ENCODE assay signal across 1 cellular context in genomic region chr16:89921699-89922476, GRCh38.
A peak's percentile ranks its signal among the peaks of the same experiment; 100 is the strongest.
TF ChIP-seq lines count a peak whose summit lies in the region.

No MANE protein-coding gene starts in this region.

TF ChIP-seq in HepG2, 621 proteins besides CTCF, POLR2A, EP300 and RAD21 (continued from another document and continues in another):
- TF ChIP-seq, protein P1, sequence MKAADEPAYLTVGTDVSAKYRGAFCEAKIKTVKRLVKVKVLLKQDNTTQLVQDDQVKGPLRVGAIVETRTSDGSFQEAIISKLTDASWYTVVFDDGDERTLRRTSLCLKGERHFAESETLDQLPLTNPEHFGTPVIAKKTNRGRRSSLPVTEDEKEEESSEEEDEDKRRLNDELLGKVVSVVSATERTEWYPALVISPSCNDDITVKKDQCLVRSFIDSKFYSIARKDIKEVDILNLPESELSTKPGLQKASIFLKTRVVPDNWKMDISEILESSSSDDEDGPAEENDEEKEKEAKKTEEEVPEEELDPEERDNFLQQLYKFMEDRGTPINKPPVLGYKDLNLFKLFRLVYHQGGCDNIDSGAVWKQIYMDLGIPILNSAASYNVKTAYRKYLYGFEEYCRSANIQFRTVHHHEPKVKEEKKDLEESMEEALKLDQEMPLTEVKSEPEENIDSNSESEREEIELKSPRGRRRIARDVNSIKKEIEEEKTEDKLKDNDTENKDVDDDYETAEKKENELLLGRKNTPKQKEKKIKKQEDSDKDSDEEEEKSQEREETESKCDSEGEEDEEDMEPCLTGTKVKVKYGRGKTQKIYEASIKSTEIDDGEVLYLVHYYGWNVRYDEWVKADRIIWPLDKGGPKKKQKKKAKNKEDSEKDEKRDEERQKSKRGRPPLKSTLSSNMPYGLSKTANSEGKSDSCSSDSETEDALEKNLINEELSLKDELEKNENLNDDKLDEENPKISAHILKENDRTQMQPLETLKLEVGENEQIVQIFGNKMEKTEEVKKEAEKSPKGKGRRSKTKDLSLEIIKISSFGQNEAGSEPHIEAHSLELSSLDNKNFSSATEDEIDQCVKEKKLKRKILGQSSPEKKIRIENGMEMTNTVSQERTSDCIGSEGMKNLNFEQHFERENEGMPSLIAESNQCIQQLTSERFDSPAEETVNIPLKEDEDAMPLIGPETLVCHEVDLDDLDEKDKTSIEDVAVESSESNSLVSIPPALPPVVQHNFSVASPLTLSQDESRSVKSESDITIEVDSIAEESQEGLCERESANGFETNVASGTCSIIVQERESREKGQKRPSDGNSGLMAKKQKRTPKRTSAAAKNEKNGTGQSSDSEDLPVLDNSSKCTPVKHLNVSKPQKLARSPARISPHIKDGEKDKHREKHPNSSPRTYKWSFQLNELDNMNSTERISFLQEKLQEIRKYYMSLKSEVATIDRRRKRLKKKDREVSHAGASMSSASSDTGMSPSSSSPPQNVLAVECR (CRISPR knock-in tag; IDR thresholded peaks at IDR 0.05; ENCODE audit: borderline replicate concordance): peak; percentile 81
- no peak for TF ChIP-seq ATM (IDR thresholded peaks at IDR 0.05; ENCODE audit: borderline replicate concordance)
- TF ChIP-seq RXRA (CRISPR knock-in tag; IDR thresholded peaks at IDR 0.05): peak; percentile 56
- TF ChIP-seq FOXA3 (CRISPR knock-in tag; IDR thresholded peaks at IDR 0.05): peak; percentile 68
- TF ChIP-seq, protein P2, sequence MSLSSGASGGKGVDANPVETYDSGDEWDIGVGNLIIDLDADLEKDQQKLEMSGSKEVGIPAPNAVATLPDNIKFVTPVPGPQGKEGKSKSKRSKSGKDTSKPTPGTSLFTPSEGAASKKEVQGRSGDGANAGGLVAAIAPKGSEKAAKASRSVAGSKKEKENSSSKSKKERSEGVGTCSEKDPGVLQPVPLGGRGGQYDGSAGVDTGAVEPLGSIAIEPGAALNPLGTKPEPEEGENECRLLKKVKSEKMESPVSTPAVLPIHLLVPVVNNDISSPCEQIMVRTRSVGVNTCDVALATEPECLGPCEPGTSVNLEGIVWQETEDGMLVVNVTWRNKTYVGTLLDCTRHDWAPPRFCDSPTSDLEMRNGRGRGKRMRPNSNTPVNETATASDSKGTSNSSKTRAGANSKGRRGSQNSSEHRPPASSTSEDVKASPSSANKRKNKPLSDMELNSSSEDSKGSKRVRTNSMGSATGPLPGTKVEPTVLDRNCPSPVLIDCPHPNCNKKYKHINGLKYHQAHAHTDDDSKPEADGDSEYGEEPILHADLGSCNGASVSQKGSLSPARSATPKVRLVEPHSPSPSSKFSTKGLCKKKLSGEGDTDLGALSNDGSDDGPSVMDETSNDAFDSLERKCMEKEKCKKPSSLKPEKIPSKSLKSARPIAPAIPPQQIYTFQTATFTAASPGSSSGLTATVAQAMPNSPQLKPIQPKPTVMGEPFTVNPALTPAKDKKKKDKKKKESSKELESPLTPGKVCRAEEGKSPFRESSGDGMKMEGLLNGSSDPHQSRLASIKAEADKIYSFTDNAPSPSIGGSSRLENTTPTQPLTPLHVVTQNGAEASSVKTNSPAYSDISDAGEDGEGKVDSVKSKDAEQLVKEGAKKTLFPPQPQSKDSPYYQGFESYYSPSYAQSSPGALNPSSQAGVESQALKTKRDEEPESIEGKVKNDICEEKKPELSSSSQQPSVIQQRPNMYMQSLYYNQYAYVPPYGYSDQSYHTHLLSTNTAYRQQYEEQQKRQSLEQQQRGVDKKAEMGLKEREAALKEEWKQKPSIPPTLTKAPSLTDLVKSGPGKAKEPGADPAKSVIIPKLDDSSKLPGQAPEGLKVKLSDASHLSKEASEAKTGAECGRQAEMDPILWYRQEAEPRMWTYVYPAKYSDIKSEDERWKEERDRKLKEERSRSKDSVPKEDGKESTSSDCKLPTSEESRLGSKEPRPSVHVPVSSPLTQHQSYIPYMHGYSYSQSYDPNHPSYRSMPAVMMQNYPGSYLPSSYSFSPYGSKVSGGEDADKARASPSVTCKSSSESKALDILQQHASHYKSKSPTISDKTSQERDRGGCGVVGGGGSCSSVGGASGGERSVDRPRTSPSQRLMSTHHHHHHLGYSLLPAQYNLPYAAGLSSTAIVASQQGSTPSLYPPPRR (CRISPR knock-in tag; IDR thresholded peaks at IDR 0.05; ENCODE audit: borderline replicate concordance): no peak; the same call in 1 of the 2 replicates
- no peak for TF ChIP-seq KDM5B (CRISPR knock-in tag; IDR thresholded peaks at IDR 0.05; ENCODE audit: borderline replicate concordance)
- no peak for TF ChIP-seq ZBTB21 (CRISPR knock-in tag; IDR thresholded peaks at IDR 0.05)
- TF ChIP-seq ZNF776 (CRISPR knock-in tag; IDR thresholded peaks at IDR 0.05): 0 out of 2 replicates have a peak, but pooled peaks have one; percentile 8
- peak; percentile 94; the same call in 1 of the 2 replicates for TF ChIP-seq ZNF224 (CRISPR knock-in tag; IDR thresholded peaks at IDR 0.05)
- TF ChIP-seq ADNP (CRISPR knock-in tag; IDR thresholded peaks at IDR 0.05): no peak
- no peak for TF ChIP-seq SRF (IDR thresholded peaks at IDR 0.05; ENCODE audit: low read depth, low read length)
- TF ChIP-seq ATF6 (CRISPR knock-in tag; conservative IDR thresholded peaks at IDR 0.05): no peak
- no peak for TF ChIP-seq ZNF354B (CRISPR knock-in tag; IDR thresholded peaks at IDR 0.05)
- TF ChIP-seq ZNF367 (CRISPR knock-in tag; IDR thresholded peaks at IDR 0.05; ENCODE audit: borderline replicate concordance): no peak
- no peak for TF ChIP-seq ETV6 (CRISPR knock-in tag; conservative IDR thresholded peaks at IDR 0.05)
- TF ChIP-seq GPN1 (CRISPR knock-in tag; IDR thresholded peaks at IDR 0.05; ENCODE audit: borderline replicate concordance): 0 out of 2 replicates have a peak, but pooled peaks have one; percentile 23
- no peak for TF ChIP-seq ZSCAN12 (CRISPR knock-in tag; IDR thresholded peaks at IDR 0.05)
- no peak for TF ChIP-seq NR3C1 (CRISPR knock-in tag; IDR thresholded peaks at IDR 0.05)
- TF ChIP-seq ISX (CRISPR knock-in tag; conservative IDR thresholded peaks at IDR 0.05): no peak
- TF ChIP-seq, protein P3, sequence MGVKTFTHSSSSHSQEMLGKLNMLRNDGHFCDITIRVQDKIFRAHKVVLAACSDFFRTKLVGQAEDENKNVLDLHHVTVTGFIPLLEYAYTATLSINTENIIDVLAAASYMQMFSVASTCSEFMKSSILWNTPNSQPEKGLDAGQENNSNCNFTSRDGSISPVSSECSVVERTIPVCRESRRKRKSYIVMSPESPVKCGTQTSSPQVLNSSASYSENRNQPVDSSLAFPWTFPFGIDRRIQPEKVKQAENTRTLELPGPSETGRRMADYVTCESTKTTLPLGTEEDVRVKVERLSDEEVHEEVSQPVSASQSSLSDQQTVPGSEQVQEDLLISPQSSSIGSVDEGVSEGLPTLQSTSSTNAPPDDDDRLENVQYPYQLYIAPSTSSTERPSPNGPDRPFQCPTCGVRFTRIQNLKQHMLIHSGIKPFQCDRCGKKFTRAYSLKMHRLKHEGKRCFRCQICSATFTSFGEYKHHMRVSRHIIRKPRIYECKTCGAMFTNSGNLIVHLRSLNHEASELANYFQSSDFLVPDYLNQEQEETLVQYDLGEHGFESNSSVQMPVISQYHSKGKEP (CRISPR knock-in tag; IDR thresholded peaks at IDR 0.05): no peak
- 0 out of 2 replicates have a peak, but pooled peaks have one; percentile 32 for TF ChIP-seq ZNF264 (CRISPR knock-in tag; IDR thresholded peaks at IDR 0.05)
- no peak for TF ChIP-seq ASH2L (IDR thresholded peaks at IDR 0.05; ENCODE audit: insufficient read length, low read depth, low read length)
- peak; percentile 76 for TF ChIP-seq ZBTB7A (CRISPR knock-in tag; IDR thresholded peaks at IDR 0.05)
- peak; percentile 84 for TF ChIP-seq KDM4B (CRISPR knock-in tag; IDR thresholded peaks at IDR 0.05)
- TF ChIP-seq PRDM15 (CRISPR knock-in tag; IDR thresholded peaks at IDR 0.05): peak; percentile 42; the same call in 1 of the 2 replicates
- no peak for TF ChIP-seq DR1 (CRISPR knock-in tag; IDR thresholded peaks at IDR 0.05)
- no peak for TF ChIP-seq ZNF530 (CRISPR knock-in tag; IDR thresholded peaks at IDR 0.05; ENCODE audit: low read depth)
- TF ChIP-seq CREM (IDR thresholded peaks at IDR 0.05): 0 out of 2 replicates have a peak, but pooled peaks have one; percentile 16
- TF ChIP-seq CREM (CRISPR knock-in tag; IDR thresholded peaks at IDR 0.05): no peak
- TF ChIP-seq, protein P4, sequence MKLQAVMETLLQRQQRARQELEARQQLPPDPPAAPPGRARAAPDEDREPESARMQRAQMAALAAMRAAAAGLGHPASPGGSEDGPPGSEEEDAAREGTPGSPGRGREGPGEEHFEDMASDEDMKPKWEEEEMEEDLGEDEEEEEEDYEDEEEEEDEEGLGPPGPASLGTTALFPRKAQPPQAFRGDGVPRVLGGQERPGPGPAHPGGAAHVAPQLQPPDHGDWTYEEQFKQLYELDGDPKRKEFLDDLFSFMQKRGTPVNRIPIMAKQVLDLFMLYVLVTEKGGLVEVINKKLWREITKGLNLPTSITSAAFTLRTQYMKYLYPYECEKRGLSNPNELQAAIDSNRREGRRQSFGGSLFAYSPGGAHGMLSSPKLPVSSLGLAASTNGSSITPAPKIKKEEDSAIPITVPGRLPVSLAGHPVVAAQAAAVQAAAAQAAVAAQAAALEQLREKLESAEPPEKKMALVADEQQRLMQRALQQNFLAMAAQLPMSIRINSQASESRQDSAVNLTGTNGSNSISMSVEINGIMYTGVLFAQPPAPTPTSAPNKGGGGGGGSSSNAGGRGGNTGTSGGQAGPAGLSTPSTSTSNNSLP (IDR thresholded peaks at IDR 0.05; ENCODE audit: low read depth, low read length): no peak
- no peak for TF ChIP-seq POGZ (CRISPR knock-in tag; IDR thresholded peaks at IDR 0.05)
- TF ChIP-seq MAFK (conservative IDR thresholded peaks at IDR 0.05 in 1 of 2, IDR thresholded peaks at IDR 0.05 in 1 of 2; ENCODE audit: low read length in 2 of 2): 0 out of 4 replicates have a peak, but pooled peaks of 1 of the 2 experiments have one; percentile 41
- 0 out of 2 replicates have a peak, but pooled peaks have one; percentile 18 for TF ChIP-seq ZNF12 (CRISPR knock-in tag; IDR thresholded peaks at IDR 0.05)
- TF ChIP-seq U2AF2 (IDR thresholded peaks at IDR 0.05; ENCODE audit: low read depth, low read length): no peak
- peak; percentile 39; the same call in 1 of the 2 replicates for TF ChIP-seq ZNF124 (CRISPR knock-in tag; IDR thresholded peaks at IDR 0.05)
- peak; percentile 39; the same call in 1 of the 2 replicates for TF ChIP-seq ZNF143 (CRISPR knock-in tag; IDR thresholded peaks at IDR 0.05)
- TF ChIP-seq, protein P5, sequence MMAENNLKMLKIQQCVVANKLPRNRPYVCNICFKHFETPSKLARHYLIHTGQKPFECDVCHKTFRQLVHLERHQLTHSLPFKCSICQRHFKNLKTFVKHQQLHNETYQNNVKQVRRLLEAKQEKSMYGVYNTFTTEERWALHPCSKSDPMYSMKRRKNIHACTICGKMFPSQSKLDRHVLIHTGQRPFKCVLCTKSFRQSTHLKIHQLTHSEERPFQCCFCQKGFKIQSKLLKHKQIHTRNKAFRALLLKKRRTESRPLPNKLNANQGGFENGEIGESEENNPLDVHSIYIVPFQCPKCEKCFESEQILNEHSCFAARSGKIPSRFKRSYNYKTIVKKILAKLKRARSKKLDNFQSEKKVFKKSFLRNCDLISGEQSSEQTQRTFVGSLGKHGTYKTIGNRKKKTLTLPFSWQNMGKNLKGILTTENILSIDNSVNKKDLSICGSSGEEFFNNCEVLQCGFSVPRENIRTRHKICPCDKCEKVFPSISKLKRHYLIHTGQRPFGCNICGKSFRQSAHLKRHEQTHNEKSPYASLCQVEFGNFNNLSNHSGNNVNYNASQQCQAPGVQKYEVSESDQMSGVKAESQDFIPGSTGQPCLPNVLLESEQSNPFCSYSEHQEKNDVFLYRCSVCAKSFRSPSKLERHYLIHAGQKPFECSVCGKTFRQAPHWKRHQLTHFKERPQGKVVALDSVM (CRISPR knock-in tag; IDR thresholded peaks at IDR 0.05): peak; percentile 57; the same call in 1 of the 2 replicates
- peak; percentile 60; the same call in 1 of the 2 replicates for TF ChIP-seq ZMYM4 (CRISPR knock-in tag; IDR thresholded peaks at IDR 0.05)
- TF ChIP-seq SIX1 (CRISPR knock-in tag; IDR thresholded peaks at IDR 0.05; ENCODE audit: borderline replicate concordance): no peak
- TF ChIP-seq AHR (CRISPR knock-in tag; IDR thresholded peaks at IDR 0.05): no peak
